ENCODE assay signal across 15 cellular contexts in genomic region chr16:67594256-67594915, GRCh38. TPM values are rescaled to one million over a fixed set of nuclear protein-coding genes. Genes with fewer than 3 reads are reported as not detected.
DNase-seq lines count a peak whose midpoint lies in the region; ATAC-seq and TF ChIP-seq lines count a peak whose summit lies in the region.
"Had no signal": no experiment of that assay in that cellular context is flagged by ENCODE, and none has a peak within 500 bp of the region (broad histone marks: within the 10 kb centered on the region; RNA-seq: fewer than 3 reads in every experiment).

No MANE protein-coding gene starts in this region.

- no peaks in the 10 kb centered on the region for H3K9me3 Mint-ChIP-seq in HFFc6
- H3K9me3 Mint-ChIP-seq: activated T-helper 2 cell treated with anti-CD3 and anti-CD28 coated beads, Interferon-gamma antibody, Interleukin-2, Interleukin-4, amounts not matched to agents 10 μg/mL and 5 μg/mL and 100 μg/mL, durations not matched to agents 14 hours and 24 hours and 36 hours had no signal

- no peak overlapping the region for H3K9ac ChIP-seq in MM.1S (ENCODE audit: low read length)

- H3K4me1 Mint-ChIP-seq in HFFc6 (ENCODE audit: low read depth) = peaks cover 30% of the 10 kb centered on the region

- H2AFZ ChIP-seq in ACC112 (ENCODE audit: low read length, unreplicated experiment) (no peak overlapping the region), MM.1S (ENCODE audit: low read length) (no peak overlapping the region)

- H3K4me3 ChIP-seq in ACC112 (ENCODE audit: low read depth, low read length) = no peak overlapping the region
- no peak overlapping the region for H3K4me3 ChIP-seq in ascending aorta
- no peak overlapping the region for H3K4me3 ChIP-seq in MM.1S (ENCODE audit: low read length)
- H3K4me3 ChIP-seq: heart left ventricle had no signal

- no peak for DNase-seq in HFFc6
- DNase-seq in ascending aorta (ENCODE audit: low spot score in 2 of 2) = no peak
- DNase-seq in left lobe of liver (ENCODE audit: low spot score) = peak; percentile 11
- no peak for DNase-seq in NCI-H345 (lab: John Stamatoyannopoulos, UW)
- DNase-seq in MM.1S = no peak
- DNase-seq: activated CD4-positive, alpha-beta T cell treated with anti-CD3 and anti-CD28 coated beads for 4 hours; GDM1; heart left ventricle; left cardiac atrium; NCI-H1092 treated with DMSO at 0.1 percent for 48 hours had no signal

- H3K36me3 ChIP-seq in ACC112 (ENCODE audit: insufficient read depth, low read length) (no peaks in the 10 kb centered on the region), ascending aorta (no peaks in the 10 kb centered on the region), MM.1S (replicated peaks; ENCODE audit: insufficient read depth, low read length) (no peaks in the 10 kb centered on the region; the same call in none of the 2 replicates)

- intact Hi-C loops in ascending aorta (cut with DNase I) = no loop called here

- no peaks in the 10 kb centered on the region for H3K27me3 ChIP-seq in ACC112 (ENCODE audit: insufficient read depth, low read length)
- H3K27me3 ChIP-seq in ascending aorta = no peaks in the 10 kb centered on the region
- no peaks in the 10 kb centered on the region for H3K27me3 ChIP-seq in MM.1S (replicated peaks; ENCODE audit: insufficient read depth, low read length)
- H3K27me3 ChIP-seq: heart left ventricle had no signal

- H3K27me3 Mint-ChIP-seq in HFFc6 (ENCODE audit: insufficient read depth) = no peaks in the 10 kb centered on the region; the same call in 1 of the 2 replicates

- ATAC-seq in left lobe of liver = no peak
- ATAC-seq in GM18909 (IDR thresholded peaks at IDR 0.05; ENCODE audit: poor library complexity, unreplicated experiment) = no peak
- ATAC-seq in GM21529 (IDR thresholded peaks at IDR 0.05; ENCODE audit: unreplicated experiment) = no peak
- ATAC-seq: Right ventricle myocardium inferior had no signal

- H4K20me1 ChIP-seq in MM.1S (ENCODE audit: insufficient read depth, low read length) = 0 out of 2 replicates have a peak, but pooled peaks cover 7% of the 10 kb centered on the region

- H3K4me3 Mint-ChIP-seq in HFFc6 = no peak overlapping the region

- H3K27ac ChIP-seq in ACC112 (ENCODE audit: low read depth, low read length) = peak overlapping the region; percentile 47
- H3K27ac ChIP-seq in ascending aorta = peak overlapping the region; percentile 17 to 57
- no peak overlapping the region for H3K27ac ChIP-seq in MM.1S (ENCODE audit: low read length)
- H3K27ac ChIP-seq: heart left ventricle had no signal

- no peaks in the 10 kb centered on the region for H3K9me2 ChIP-seq in MM.1S (replicated peaks; ENCODE audit: insufficient read depth, low read length)

- H3K36me3 Mint-ChIP-seq in HFFc6 (ENCODE audit: low read depth) = no peaks in the 10 kb centered on the region

- 0 out of 2 replicates have a peak, but pooled peaks cover under 1% of the 10 kb centered on the region for H3F3A ChIP-seq in MM.1S (ENCODE audit: insufficient read depth, low read length)

- no peaks in the 10 kb centered on the region for H3K9me3 ChIP-seq in ascending aorta
- no peaks in the 10 kb centered on the region for H3K9me3 ChIP-seq in MM.1S (replicated peaks; ENCODE audit: insufficient read depth, low read length)
- H3K9me3 ChIP-seq: heart left ventricle had no signal

- H3K27ac Mint-ChIP-seq in HFFc6 = peak overlapping the region; percentile 40

- TF ChIP-seq CTCF in HFFc6 (IDR thresholded peaks at IDR 0.05) (no peak), ascending aorta (IDR thresholded peaks at IDR 0.05) (no peak), MM.1S (IDR thresholded peaks at IDR 0.05; ENCODE audit: low read length) (no peak)

- no peak overlapping the region for H3K4me2 ChIP-seq in MM.1S (ENCODE audit: low read depth, low read length)

- H3K79me2 ChIP-seq in ACC112 (ENCODE audit: control insufficient read depth, insufficient read depth, low read length, unreplicated experiment) (peaks cover 24% of the 10 kb centered on the region), MM.1S (ENCODE audit: low read length) (peaks cover 61% of the 10 kb centered on the region)

- peaks cover 15% of the 10 kb centered on the region for H3K4me1 ChIP-seq in ACC112 (ENCODE audit: control insufficient read depth, insufficient read depth, low read length, unreplicated experiment)
- peaks cover 0 to 16% of the 10 kb centered on the region in 2 donors for H3K4me1 ChIP-seq in ascending aorta
- no peaks in the 10 kb centered on the region for H3K4me1 ChIP-seq in MM.1S (ENCODE audit: low read length)

RNA-seq across cellular contexts. Expression of gene CTCF, which starts 32.1 kb away (rescaled TPM):
- total RNA-seq in HFFc6 (2021; fragmentation: NEBNext Ultra II Directional; extraction: Animal tissue kit (Norgen Biotek cat#: 25700)) = 10 to 100 TPM; 22.6 to 31.1 (median 29.4) TPM
- total RNA-seq in ascending aorta (38.6 TPM), left lobe of liver (13.4 TPM)

RNA-seq across cellular contexts. Expression of gene CARMIL2, which starts 50.6 kb away (rescaled TPM):
- total RNA-seq in HFFc6 (2021; fragmentation: NEBNext Ultra II Directional; extraction: Animal tissue kit (Norgen Biotek cat#: 25700)) = 1 to 10 TPM; 1.6 to 2.7 (median 1.8) TPM
- total RNA-seq in ascending aorta (1.9 TPM), left lobe of liver (1.1 TPM)
